ENCODE assay signal across 12 cellular contexts in the genomic region with DNA sequence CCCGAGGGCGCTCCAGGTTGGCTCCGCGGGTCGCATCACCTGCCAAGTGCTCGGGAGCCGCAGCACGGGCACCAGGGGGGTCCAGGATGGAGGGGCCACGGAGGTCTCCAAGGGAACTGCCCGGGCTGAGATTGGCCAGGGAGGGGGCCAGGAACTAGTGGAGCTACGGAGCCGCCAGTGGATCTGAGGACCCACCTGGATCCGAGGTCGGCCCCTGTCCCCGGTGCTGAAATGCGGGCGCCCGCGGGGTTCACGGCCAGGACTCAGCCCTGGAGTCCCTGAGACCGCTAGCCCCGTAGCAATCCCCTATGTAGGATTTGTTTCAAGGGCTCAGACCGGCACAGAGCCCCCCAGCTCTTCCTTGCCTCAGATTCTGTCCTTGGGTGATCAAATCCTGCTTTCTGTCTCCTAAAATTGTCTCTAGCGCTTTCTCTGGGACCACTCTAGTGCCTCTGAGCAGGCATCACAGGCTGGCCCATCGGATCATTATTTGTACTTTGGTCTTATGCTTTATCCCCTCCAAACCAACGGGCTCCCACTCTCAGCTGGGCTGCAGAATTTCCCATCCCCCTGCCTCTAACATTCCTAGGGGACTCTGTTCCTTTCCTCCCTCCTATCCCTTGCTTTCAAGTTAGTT. TPM values are rescaled to one million over a fixed set of nuclear protein-coding genes. Genes with fewer than 3 reads are reported as not detected.
DNase-seq lines count a peak whose midpoint lies in the region; ATAC-seq and TF ChIP-seq lines count a peak whose summit lies in the region.
"Had no signal": no experiment of that assay in that cellular context is flagged by ENCODE, and none has a peak within 500 bp of the region (broad histone marks: within the 10 kb centered on the region; RNA-seq: fewer than 3 reads in every experiment).

No MANE protein-coding gene starts in this region.

- peaks cover 7% of the 10 kb centered on the region for H3K4me1 Mint-ChIP-seq in GM23338

- H3K36me3 Mint-ChIP-seq in GM23338 (ENCODE audit: low read depth), result no peaks in the 10 kb centered on the region

- peak; percentile 55 for DNase-seq in AG20443 (ENCODE audit: low spot score)
- DNase-seq in GM23338 (ENCODE audit: low spot score), result peak; percentile 83
- DNase-seq in activated naive CD4-positive, alpha-beta T cell treated with anti-CD3 and anti-CD28 coated beads, Interleukin-2, amount 50 U/mL, for 16 hours, result peak; percentile 24
- DNase-seq in left lobe of liver (ENCODE audit: low spot score), result no peak
- no peak for DNase-seq in SIG-M5 treated with dmso at 0.1 percent for 504 hours (lab: John Stamatoyannopoulos, UW; ENCODE audit: unreplicated experiment)
- DNase-seq in NCI-H345 treated with DMSO at 0.1 percent for 48 hours (lab: John Stamatoyannopoulos, UW; ENCODE audit: unreplicated experiment), result no peak
- no peak for DNase-seq in DMS153 (lab: John Stamatoyannopoulos, UW)
- DNase-seq: aorta, NCI-H1694 treated with DMSO at 0.1 percent for 48 hours had no signal

- no peaks in the 10 kb centered on the region for H3K79me2 ChIP-seq in GM23338 (replicated peaks; ENCODE audit: insufficient read depth)

- ATAC-seq in GM23338, result peak; percentile 93
- ATAC-seq in left lobe of liver, result peak; percentile 43
- ATAC-seq in GM19328 (IDR thresholded peaks at IDR 0.05; ENCODE audit: unreplicated experiment), result no peak

- H3F3A ChIP-seq in GM23338 (replicated peaks; ENCODE audit: low read depth), result peaks cover 5% of the 10 kb centered on the region; the same call in 1 of the 2 replicates

- no peak overlapping the region for H3K27ac Mint-ChIP-seq in GM23338
- H3K27ac Mint-ChIP-seq: stimulated activated naive CD8-positive, alpha-beta T cell treated with anti-CD3 and anti-CD28 coated beads, Interleukin-15, Interleukin-2, amounts not matched to agents 100 ng/mL and 50 ng/mL, for 24 hours had no signal

- H3K9me2 ChIP-seq in GM23338 (ENCODE audit: insufficient read depth), result no peaks in the 10 kb centered on the region

- H4K20me1 ChIP-seq in GM23338 (replicated peaks; ENCODE audit: insufficient read depth), result no peaks in the 10 kb centered on the region

- peak overlapping the region; percentile 52 for H3K4me3 ChIP-seq in GM23338

- H3K27me3 ChIP-seq in GM23338 (ENCODE audit: insufficient read depth), result 0 out of 2 replicates have a peak, but pooled peaks cover 3% of the 10 kb centered on the region

- H3K36me3 ChIP-seq in GM23338 (ENCODE audit: insufficient read depth), result no peaks in the 10 kb centered on the region

- peaks cover 9% of the 10 kb centered on the region; the same call in 1 of the 2 replicates for H3K4me1 ChIP-seq in GM23338 (ENCODE audit: insufficient read depth)

- H2AFZ ChIP-seq in GM23338, result peak overlapping the region; percentile 52; the same call in 1 of the 2 replicates

- H3K4me3 Mint-ChIP-seq in GM23338, result no peak overlapping the region
- H3K4me3 Mint-ChIP-seq: stimulated activated naive CD8-positive, alpha-beta T cell treated with anti-CD3 and anti-CD28 coated beads, Interleukin-15, Interleukin-2, amounts not matched to agents 100 ng/mL and 50 ng/mL, for 24 hours had no signal

- H3K4me2 ChIP-seq in GM23338, result peak overlapping the region; percentile 85

- no peaks in the 10 kb centered on the region for H3K9me3 Mint-ChIP-seq in GM23338
- H3K9me3 Mint-ChIP-seq: stimulated activated naive CD8-positive, alpha-beta T cell treated with anti-CD3 and anti-CD28 coated beads, Interleukin-15, Interleukin-2, amounts not matched to agents 100 ng/mL and 50 ng/mL, for 24 hours had no signal

- H3K27ac ChIP-seq in GM23338 (ENCODE audit: low read depth), result no peak overlapping the region

- TF ChIP-seq CTCF in GM23338 (conservative IDR thresholded peaks at IDR 0.05; ENCODE audit: low read depth in 2 of 2), result no peak

- H3K27me3 Mint-ChIP-seq in GM23338 (ENCODE audit: insufficient read depth, low read depth, poor library complexity), result peaks cover 4% of the 10 kb centered on the region

TF ChIP-seq in GM23338, 12 proteins besides CTCF, POLR2A, EP300 and RAD21 (continues in another document):
- TF ChIP-seq POLR2AphosphoS5 (IDR thresholded peaks at IDR 0.05; ENCODE audit: low read depth) (no peak), ZNF462 (CRISPR knock-in tag; IDR thresholded peaks at IDR 0.05) (no peak), ZNF114 (CRISPR knock-in tag; IDR thresholded peaks at IDR 0.05) (no peak), ZNF331 (CRISPR knock-in tag; IDR thresholded peaks at IDR 0.05; ENCODE audit: low read depth) (no peak)

RNA-seq across cellular contexts. Expression of gene KIAA2013, which starts 27.3 kb away (rescaled TPM):
- total RNA-seq in GM23338 (2014; rRNA removed; shearing (Covaris generic)), result 77.8 and 83.2 TPM in 2 replicates
- polyA plus RNA-seq in GM23338 (2016; fragmentation: Nextera tagmentation; extraction: Ambion mirVana), result 15.7 and 19.4 TPM in 2 replicates
- 50.9 TPM for total RNA-seq in left lobe of liver

RNA-seq across cellular contexts. Expression of gene PLOD1, which starts 35.6 kb away (rescaled TPM):
- total RNA-seq in GM23338 (2014; rRNA removed; shearing (Covaris generic)), result 56.3 and 62.9 TPM in 2 replicates
- polyA plus RNA-seq in GM23338 (2016; fragmentation: Nextera tagmentation; extraction: Ambion mirVana), result 22.4 and 23.3 TPM in 2 replicates
- 70.8 TPM for total RNA-seq in left lobe of liver

RNA-seq across cellular contexts. Expression of gene NPPB, which starts 40.2 kb away (rescaled TPM):
- not detected in 2 replicates for total RNA-seq in GM23338 (2014; rRNA removed; shearing (Covaris generic))
- 0.95 and 1.1 TPM in 2 replicates for polyA plus RNA-seq in GM23338 (2016; fragmentation: Nextera tagmentation; extraction: Ambion mirVana)
- not detected for total RNA-seq in left lobe of liver
- total RNA-seq: aorta had no signal
- polyA plus RNA-seq: CD14-positive monocyte had no signal

RNA-seq across cellular contexts. Expression of gene NPPA, which starts 51.4 kb away (rescaled TPM):
- not detected in 2 replicates for total RNA-seq in GM23338 (2014; rRNA removed; shearing (Covaris generic))
- 0.29 TPM in 1 of 2 replicates, not detected in the other for polyA plus RNA-seq in GM23338 (2016; fragmentation: Nextera tagmentation; extraction: Ambion mirVana)
- not detected for total RNA-seq in left lobe of liver
- polyA plus RNA-seq: CD14-positive monocyte had no signal

Comparison
In these comparisons a context has a peak if more than half of its experiments do, and no peak if none do; other contexts are left out.
1. DNase-seq: peak in AG20443 (single experiment), GM23338 (single experiment) and activated naive CD4-positive, alpha-beta T cell treated with anti-CD3 and anti-CD28 coated beads, Interleukin-2, amount 50 U/mL, for 16 hours (single experiment); none in left lobe of liver (single experiment), SIG-M5 treated with dmso at 0.1 percent for 504 hours (single experiment), NCI-H345 treated with DMSO at 0.1 percent for 48 hours (single experiment) and DMS153 (single experiment).